ENCODE assay signal across 18 cellular contexts in the genomic region with DNA sequence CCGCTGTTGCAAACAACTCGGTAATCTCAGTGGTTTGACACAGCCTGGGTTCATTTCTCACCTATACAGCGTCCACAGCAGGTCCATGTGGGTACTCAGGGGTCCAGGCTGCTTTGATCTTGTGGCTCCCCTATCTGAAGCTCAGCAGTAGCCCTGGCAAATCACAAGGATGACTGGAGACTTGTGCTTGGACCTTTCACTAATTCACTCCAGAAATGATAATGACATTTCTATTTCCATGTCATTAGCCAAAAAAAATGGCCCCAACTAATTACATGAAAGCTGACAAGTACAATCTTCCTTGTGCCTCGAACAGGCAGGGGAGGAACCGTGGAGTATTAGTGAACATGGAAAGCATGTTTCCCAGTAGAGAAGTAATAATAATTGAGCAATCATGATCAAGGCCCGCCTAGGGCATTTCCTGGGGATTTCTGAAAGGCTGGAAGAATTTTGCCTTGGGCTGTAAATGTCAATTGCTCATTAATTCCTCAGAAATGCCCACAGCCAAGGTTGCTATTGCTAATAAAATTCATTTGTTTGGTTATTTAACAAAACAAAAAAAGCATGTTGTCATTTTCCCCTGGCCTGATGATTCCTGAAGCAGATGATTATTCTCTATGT.
DNase-seq lines count a peak whose midpoint lies in the region; ATAC-seq, FAIRE-seq and TF ChIP-seq lines count a peak whose summit lies in the region.
"Had no signal": no experiment of that assay in that cellular context is flagged by ENCODE, and none has a peak within 500 bp of the region (broad histone marks: within the 10 kb centered on the region; RNA-seq: fewer than 3 reads in every experiment).

No MANE protein-coding gene starts in this region.

- TF ChIP-seq EP300 in gastroesophageal sphincter (IDR thresholded peaks at IDR 0.05) (no peak), transverse colon (IDR thresholded peaks at IDR 0.05; ENCODE audit: low read depth) (no peak)

- no peaks in the 10 kb centered on the region for H3K36me3 ChIP-seq in PC-3 (ENCODE audit: low read depth, low read length)
- no peaks in the 10 kb centered on the region for H3K36me3 ChIP-seq in gastroesophageal sphincter
- H3K36me3 ChIP-seq in subcutaneous abdominal adipose tissue (ENCODE audit: control insufficient read depth in 5 of 5, insufficient read depth in 5 of 5, low read length in 5 of 5): no peaks in the 10 kb centered on the region
- no peaks in the 10 kb centered on the region for H3K36me3 ChIP-seq in CD8-positive, alpha-beta T cell (ENCODE audit: insufficient read depth, low read length)
- no peaks in the 10 kb centered on the region for H3K36me3 ChIP-seq in transverse colon
- no peaks in the 10 kb centered on the region for H3K36me3 ChIP-seq in kidney (ENCODE audit: control insufficient read depth in 1 of 2, insufficient read depth in 2 of 2, low read length in 2 of 2)
- H3K36me3 ChIP-seq: BLaER1 treated with 17β-estradiol and CSF1 and Interleukin-3, amounts not matched to agents 10 nM and 100 nM; SJCRH30 had no signal

- no peaks in the 10 kb centered on the region for H3K27me3 Mint-ChIP-seq in CD8-positive, alpha-beta T cell (ENCODE audit: low read depth)

- BruUV-seq in PC-3 (replicated peaks; lab: Mats Ljungman, UMichigan): no TSS peak

- H3K4me3 ChIP-seq in PC-3 (ENCODE audit: low read length) (no peak overlapping the region), coronary artery (no peak overlapping the region), gastroesophageal sphincter (no peak overlapping the region), subcutaneous abdominal adipose tissue (ENCODE audit: low read depth in 1 of 5, low read length in 5 of 5) (no peak overlapping the region), transverse colon (no peak overlapping the region), kidney (ENCODE audit: low read length in 2 of 2) (no peak overlapping the region)
- no peak overlapping the region for H3K4me3 ChIP-seq in CD8-positive, alpha-beta T cell (ENCODE audit: low read depth, low read length)
- H3K4me3 ChIP-seq: BLaER1 treated with 17β-estradiol and CSF1 and Interleukin-3, amounts not matched to agents 10 nM and 100 nM; K562; SJCRH30 had no signal

- intact Hi-C loops in PC-3 (cut with micrococcal nuclease): no loop called here
- intact Hi-C loops in CD8-positive, alpha-beta T cell (cut with DNase I, micrococcal nuclease): no loop called here
- intact Hi-C loops in transverse colon (cut with DNase I; ENCODE audit: low total_unique reads): no loop called here
- intact Hi-C loops in kidney (cut with DNase I): no loop called here

- in situ Hi-C loops in KBM-7 (cut with MboI; ENCODE audit: low pct_unique_long_range_greater_than_20kb, low sequenced_read_pairs): no loop called here
- in situ Hi-C loops in transverse colon (cut with MboI; ENCODE audit: low pct_ligation_motif_present in 1 of 4, low pct_unique_long_range_greater_than_20kb in 1 of 4, low sequenced_read_pairs in 3 of 4): loop anchor here in 2 of 4 donors (25.0 kb wide), 2 partner anchors 575 to 1025 kb away; a partner anchor contains a TSS

- no peaks in the 10 kb centered on the region for H3K79me2 ChIP-seq in PC-3 (ENCODE audit: low read length)

- H4K20me1 ChIP-seq in PC-3 (ENCODE audit: low read length): no peaks in the 10 kb centered on the region
- H4K20me1 ChIP-seq: BLaER1 treated with 17β-estradiol and CSF1 and Interleukin-3, amounts not matched to agents 10 nM and 100 nM had no signal

- H3K9me3 ChIP-seq in PC-3 (ENCODE audit: low read length): no peaks in the 10 kb centered on the region
- H3K9me3 ChIP-seq in gastroesophageal sphincter: no peaks in the 10 kb centered on the region
- H3K9me3 ChIP-seq in subcutaneous abdominal adipose tissue (ENCODE audit: control insufficient read depth in 5 of 5, low read length in 5 of 5): no peaks in the 10 kb centered on the region
- no peaks in the 10 kb centered on the region for H3K9me3 ChIP-seq in CD8-positive, alpha-beta T cell (ENCODE audit: low read length)
- H3K9me3 ChIP-seq in transverse colon: no peaks in the 10 kb centered on the region
- no peaks in the 10 kb centered on the region for H3K9me3 ChIP-seq in kidney (ENCODE audit: control insufficient read depth in 1 of 2, low read length in 2 of 2)
- H3K9me3 ChIP-seq: SJCRH30 had no signal

- H3K9me3 Mint-ChIP-seq in CD8-positive, alpha-beta T cell: no peaks in the 10 kb centered on the region

- H3K27me3 ChIP-seq in PC-3 (ENCODE audit: low read length): no peaks in the 10 kb centered on the region
- H3K27me3 ChIP-seq in gastroesophageal sphincter: no peaks in the 10 kb centered on the region
- H3K27me3 ChIP-seq in subcutaneous abdominal adipose tissue (ENCODE audit: control insufficient read depth in 5 of 5, insufficient read depth in 4 of 5, low read length in 5 of 5): peaks cover 0 to 3% (median 0%) of the 10 kb centered on the region in 5 donors
- no peaks in the 10 kb centered on the region for H3K27me3 ChIP-seq in CD8-positive, alpha-beta T cell (ENCODE audit: insufficient read depth, low read length)
- H3K27me3 ChIP-seq in transverse colon: no peaks in the 10 kb centered on the region
- H3K27me3 ChIP-seq: BLaER1 treated with 17β-estradiol and CSF1 and Interleukin-3, amounts not matched to agents 10 nM and 100 nM; SJCRH30 had no signal

- no peaks in the 10 kb centered on the region for H3K9me2 ChIP-seq in PC-3 (replicated peaks; ENCODE audit: low read length)

- no peaks in the 10 kb centered on the region for H3K4me1 Mint-ChIP-seq in CD8-positive, alpha-beta T cell (ENCODE audit: low read depth)
- H3K4me1 Mint-ChIP-seq: CD8-positive, alpha-beta memory T cell had no signal

- H3K9ac ChIP-seq in PC-3 (ENCODE audit: low read length) (no peak overlapping the region), subcutaneous abdominal adipose tissue (ENCODE audit: low read length in 5 of 5) (no peak overlapping the region), kidney (ENCODE audit: low read length in 2 of 2) (no peak overlapping the region)
- H3K9ac ChIP-seq: BLaER1 treated with 17β-estradiol and CSF1 and Interleukin-3, amounts not matched to agents 10 nM and 100 nM had no signal

- FAIRE-seq in kidney (lab: Jason Lieb, UNC): no peak
- FAIRE-seq: K562 had no signal

- H3K4me1 ChIP-seq in PC-3 (ENCODE audit: insufficient read depth, low read length) (no peaks in the 10 kb centered on the region; the same call in 1 of the 2 replicates), gastroesophageal sphincter (no peaks in the 10 kb centered on the region), subcutaneous abdominal adipose tissue (ENCODE audit: control insufficient read depth in 5 of 5, insufficient read depth in 5 of 5, low read length in 5 of 5) (peaks cover 0 to 3% (median 2%) of the 10 kb centered on the region in 5 donors), transverse colon (no peaks in the 10 kb centered on the region), kidney (ENCODE audit: control insufficient read depth in 1 of 2, insufficient read depth in 1 of 2, low read depth in 1 of 2, low read length in 2 of 2) (no peaks in the 10 kb centered on the region)
- no peaks in the 10 kb centered on the region for H3K4me1 ChIP-seq in CD8-positive, alpha-beta T cell (ENCODE audit: insufficient read depth, low read length)
- H3K4me1 ChIP-seq: SJCRH30 had no signal

- no peak for TF ChIP-seq CTCF in PC-3 (conservative IDR thresholded peaks at IDR 0.05; ENCODE audit: low read depth, low read length)
- no peak for TF ChIP-seq CTCF in coronary artery (IDR thresholded peaks at IDR 0.05)
- TF ChIP-seq CTCF in gastroesophageal sphincter (IDR thresholded peaks at IDR 0.05): no peak
- no peak for TF ChIP-seq CTCF in CD8-positive, alpha-beta T cell (IDR thresholded peaks at IDR 0.05)
- TF ChIP-seq CTCF in transverse colon (IDR thresholded peaks at IDR 0.05): no peak
- TF ChIP-seq CTCF in kidney (IDR thresholded peaks at IDR 0.05; ENCODE audit: borderline replicate concordance, extremely low read depth, insufficient read depth): no peak

- H3K4me3 Mint-ChIP-seq in CD8-positive, alpha-beta T cell: no peak overlapping the region
- H3K4me3 Mint-ChIP-seq: CD8-positive, alpha-beta memory T cell had no signal

- WGBS in gastroesophageal sphincter (ENCODE audit: low coverage in 1 of 2), 2 donors: 65 to 68% methylated on average over 5 to 6 of the region's 6 CpGs
- whole genome bisulfite sequencing in transverse colon (ENCODE audit: low coverage in 1 of 2), 2 donors: 70 to 74% methylated on average over 4 to 6 of the region's 6 CpGs

- no peaks in the 10 kb centered on the region for H3K36me3 Mint-ChIP-seq in CD8-positive, alpha-beta T cell
- H3K36me3 Mint-ChIP-seq: CD8-positive, alpha-beta memory T cell had no signal

- no peak for TF ChIP-seq POLR2A in gastroesophageal sphincter (IDR thresholded peaks at IDR 0.05)
- TF ChIP-seq POLR2A in transverse colon (IDR thresholded peaks at IDR 0.05): no peak

- DNase-seq in PC-3 (peak; percentile 38), coronary artery (ENCODE audit: low spot score) (peak; percentile 28), KBM-7 (no peak), transverse colon (no peak), kidney (no peak)
- DNase-seq in CD8-positive, alpha-beta T cell: no peak
- DNase-seq: CD8-positive, alpha-beta memory T cell; DMS53; EL; GOT3; MV-4-11; NCI-H1694 treated with DMSO at 0.1 percent for 48 hours; NCI-H82 had no signal

- H3K27ac ChIP-seq in PC-3 (ENCODE audit: low read length) (no peak overlapping the region), coronary artery (no peak overlapping the region), gastroesophageal sphincter (peak overlapping the region in 1 of 4 donors; percentile 25), subcutaneous abdominal adipose tissue (ENCODE audit: low read depth, low read length) (peak overlapping the region; percentile 7), transverse colon (no peak overlapping the region), kidney (ENCODE audit: low read depth in 2 of 2, low read length in 2 of 2) (no peak overlapping the region)
- H3K27ac ChIP-seq in CD8-positive, alpha-beta T cell (ENCODE audit: low read depth, low read length): no peak overlapping the region
- H3K27ac ChIP-seq: BLaER1 treated with 17β-estradiol and CSF1 and Interleukin-3, amounts not matched to agents 10 nM and 100 nM; SJCRH30 had no signal

- ATAC-seq in PC-3: no peak
- peak; percentile 44 for ATAC-seq in gastroesophageal sphincter
- no peak for ATAC-seq in CD8-positive, alpha-beta T cell
- ATAC-seq: K562 had no signal

- H3K27ac Mint-ChIP-seq in CD8-positive, alpha-beta T cell: no peak overlapping the region

- no peak overlapping the region for H3K4me2 ChIP-seq in PC-3 (ENCODE audit: low read length)

- POLR2A ChIA-PET in PC-3 (lab: Charles Lee; ENCODE audit: unreplicated experiment): no interaction called here
- POLR2A ChIA-PET in CD8-positive, alpha-beta T cell (lab: Charles Lee): no interaction called here

- H2AFZ ChIP-seq in PC-3 (ENCODE audit: low read length): no peak overlapping the region

- CTCF ChIA-PET in PC-3 (lab: Charles Lee): no interaction called here
- CTCF ChIA-PET in CD8-positive, alpha-beta T cell (lab: Charles Lee): interaction anchor here (0.7 to 1.9 kb wide), 2 partner anchors 11 to 13 kb away, joined by 3 to 6 read pairs; no protein-coding TSS in a partner anchor

- no peaks in the 10 kb centered on the region for H3F3A ChIP-seq in PC-3 (ENCODE audit: low read length, unreplicated experiment)

Comparison
In these comparisons a context has a peak if more than half of its experiments do, and no peak if none do; other contexts are left out.
1. DNase-seq: peak in PC-3 (single experiment) and coronary artery (single experiment); none in KBM-7 (single experiment), CD8-positive, alpha-beta T cell (0 of 7), transverse colon (single experiment) and kidney (single experiment).